ENCODE assay signal across 25 cellular contexts in genomic region chr5:107560377-107560776, GRCh38.
A peak's percentile ranks its signal among the peaks of the same experiment; 100 is the strongest.
DNase-seq lines count a peak whose midpoint lies in the region; ATAC-seq, FAIRE-seq and TF ChIP-seq lines count a peak whose summit lies in the region.
"Had no signal": no experiment of that assay in that cellular context is flagged by ENCODE, and none has a peak within 500 bp of the region (broad histone marks: within the 10 kb centered on the region; RNA-seq: fewer than 3 reads in every experiment).

No MANE protein-coding gene starts in this region.

- H4K91ac ChIP-seq in H1 (replicated peaks; ENCODE audit: insufficient read length, low read length): no peak overlapping the region

- no peak overlapping the region for H4K8ac ChIP-seq in H1 (ENCODE audit: extremely low read depth, insufficient read depth, low read length)

- H3K56ac ChIP-seq in H1 (replicated peaks; ENCODE audit: insufficient read length, low read depth, low read length): no peak overlapping the region

- H3K27ac ChIP-seq in A549: peak overlapping the region in 1 of 2 experiments; percentile 3; a peak in 1 of 6 replicates
- no peak overlapping the region for H3K27ac ChIP-seq in HEK293 (ENCODE audit: extremely low read depth, low read depth, low read length)
- H3K27ac ChIP-seq in H1 (ENCODE audit: low read depth, low read length): no peak overlapping the region
- H3K27ac ChIP-seq: 22Rv1, RWPE1 had no signal

- no peak overlapping the region for H3K4ac ChIP-seq in H1 (replicated peaks; ENCODE audit: insufficient read length, low read depth, low read length)

- peaks cover 0 to 8% of the 10 kb centered on the region in 2 experiments; a peak in 2 of 4 replicates for H3K79me2 ChIP-seq in H1 (ENCODE audit: control insufficient read depth in 1 of 2, insufficient read depth in 2 of 2, low read length in 2 of 2)

- no peaks in the 10 kb centered on the region for H3K9me3 Mint-ChIP-seq in stimulated activated naive CD8-positive, alpha-beta T cell treated with anti-CD3 and anti-CD28 coated beads, Interleukin-15, amount 100 ng/mL, for 72 hours
- H3K9me3 Mint-ChIP-seq in activated CD4-positive, alpha-beta memory T cell treated with anti-CD3 and anti-CD28 coated beads, Interleukin-2, amount 10 ng/mL, durations not matched to agents 7 days and 5 days: no peaks in the 10 kb centered on the region
- H3K9me3 Mint-ChIP-seq: T-cell had no signal

- no peaks in the 10 kb centered on the region for H3K23me2 ChIP-seq in H1 (ENCODE audit: low read depth, low read length)

- no peak overlapping the region for H2AK5ac ChIP-seq in H1 (ENCODE audit: low read depth, low read length)

- ATAC-seq in A549: no peak
- no peak for ATAC-seq in stimulated activated naive CD8-positive, alpha-beta T cell treated with anti-CD3 and anti-CD28 coated beads, Interleukin-15, amount 100 ng/mL, for 72 hours
- ATAC-seq: T-cell had no signal

- H3K36me3 ChIP-seq in HEK293 (ENCODE audit: control insufficient read depth in 2 of 2, insufficient read depth in 1 of 2, low read length in 2 of 2) (no peaks in the 10 kb centered on the region), H1 (ENCODE audit: control insufficient read depth in 2 of 4, insufficient read depth in 4 of 4, low read length in 3 of 4) (no peaks in the 10 kb centered on the region)
- H3K36me3 ChIP-seq: MG63 had no signal

- no peak overlapping the region for H3K9ac ChIP-seq in H1 (replicated peaks in 1 of 4; ENCODE audit: extremely low read depth in 1 of 4, low read depth in 3 of 4, low read length in 3 of 4)

- H2BK5ac ChIP-seq in H1 (ENCODE audit: low read depth, low read length): no peak overlapping the region

- H3K27me3 Mint-ChIP-seq in stimulated activated naive CD8-positive, alpha-beta T cell treated with anti-CD3 and anti-CD28 coated beads, Interleukin-15, amount 100 ng/mL, for 72 hours: peaks cover 13% of the 10 kb centered on the region
- H3K27me3 Mint-ChIP-seq in activated CD4-positive, alpha-beta memory T cell treated with anti-CD3 and anti-CD28 coated beads, Interleukin-2, amount 10 ng/mL, durations not matched to agents 7 days and 5 days: peaks cover 4% of the 10 kb centered on the region

- no peak overlapping the region for H3K4me3 ChIP-seq in A549
- H3K4me3 ChIP-seq in HEK293 (ENCODE audit: low read depth, low read length): no peak overlapping the region
- H3K4me3 ChIP-seq in H1 (ENCODE audit: extremely low read depth in 1 of 4, insufficient read depth in 2 of 4, low read depth in 3 of 4, low read length in 4 of 4): no peak overlapping the region
- H3K4me3 ChIP-seq: MG63 had no signal

- CTCF ChIA-PET in A549 (lab: Yijun Ruan, JAX) (interaction anchor here (1.0 kb wide), 1 partner anchor 12 kb away, joined by 3 read pairs; no protein-coding TSS in a partner anchor), HEK293 (lab: Yijun Ruan, JAX) (interaction anchor here (1.3 kb wide), 1 partner anchor 11 kb away, joined by 8 read pairs; no protein-coding TSS in a partner anchor), H1 (lab: Charles Lee; ENCODE audit: partially characterized antibody) (interaction anchor here (1.0 to 1.4 kb wide), 2 partner anchors 10 to 13 kb away, joined by 3 read pairs; no protein-coding TSS in a partner anchor)
- CTCF ChIA-PET in activated CD4-positive, alpha-beta memory T cell treated with anti-CD3 and anti-CD28 coated beads, Interleukin-2, amount 10 ng/mL, durations not matched to agents 7 days and 5 days (lab: Charles Lee): interaction anchor here (1.0 kb wide), 1 partner anchor 11 kb away, joined by 3 read pairs; no protein-coding TSS in a partner anchor

- no peaks in the 10 kb centered on the region for H4K20me1 ChIP-seq in H1 (replicated peaks in 1 of 2; ENCODE audit: control insufficient read depth in 1 of 2, insufficient read depth in 2 of 2, low read length in 2 of 2)

- H2AFZ ChIP-seq in H1 (ENCODE audit: low read length): no peak overlapping the region

- POLR2A ChIA-PET in A549 (lab: Yijun Ruan, JAX): no interaction called here
- POLR2A ChIA-PET in HEK293 (lab: Yijun Ruan, JAX): no interaction called here
- POLR2A ChIA-PET in H1 (lab: Charles Lee; ENCODE audit: partially characterized antibody): no interaction called here
- POLR2A ChIA-PET in activated CD4-positive, alpha-beta memory T cell treated with anti-CD3 and anti-CD28 coated beads, Interleukin-2, amount 10 ng/mL, durations not matched to agents 7 days and 5 days (lab: Charles Lee): no interaction called here

- H2BK12ac ChIP-seq in H1 (ENCODE audit: low read depth, low read length): no peak overlapping the region

- no peak overlapping the region for H3K23ac ChIP-seq in H1 (ENCODE audit: insufficient read length)

- TF ChIP-seq CTCF in A549 (IDR thresholded peaks at IDR 0.05) (no peak), HEK293 (tag by site-specific recombination; IDR thresholded peaks at IDR 0.05) (no peak), H1 (IDR thresholded peaks at IDR 0.05; ENCODE audit: control extremely low read depth in 1 of 3, insufficient read depth in 1 of 3, low read depth in 1 of 3, low read length in 3 of 3) (no peak)

- TF ChIP-seq RAD21 in A549 (conservative IDR thresholded peaks at IDR 0.05 in 1 of 2, IDR thresholded peaks at IDR 0.05 in 1 of 2) (no peak), H1 (IDR thresholded peaks at IDR 0.05 in 1 of 2, conservative IDR thresholded peaks at IDR 0.05 in 1 of 2; ENCODE audit: low read depth in 2 of 2, low read length in 2 of 2) (no peak)

- peaks cover 72% of the 10 kb centered on the region for H3K4me1 ChIP-seq in A549
- H3K4me1 ChIP-seq in HEK293 (ENCODE audit: control insufficient read depth, insufficient read depth, low read length): peaks cover 32% of the 10 kb centered on the region
- H3K4me1 ChIP-seq in H1 (replicated peaks in 1 of 4; ENCODE audit: control insufficient read depth in 3 of 4, insufficient read depth in 4 of 4, low read length in 3 of 4): peaks cover 0 to 15% (median 12%) of the 10 kb centered on the region in 4 experiments; a peak in 6 of 7 replicates

- no peak overlapping the region for H4K5ac ChIP-seq in H1 (ENCODE audit: insufficient read length, low read depth, low read length)

- no peaks in the 10 kb centered on the region for H3K36me3 Mint-ChIP-seq in activated CD4-positive, alpha-beta memory T cell treated with anti-CD3 and anti-CD28 coated beads, Interleukin-2, amount 10 ng/mL, durations not matched to agents 7 days and 5 days (ENCODE audit: low read depth)
- H3K36me3 Mint-ChIP-seq: T-cell had no signal

- H2BK20ac ChIP-seq in H1 (ENCODE audit: low read length): no peak overlapping the region

- H2BK120ac ChIP-seq in H1 (replicated peaks; ENCODE audit: low read depth, low read length): no peak overlapping the region

- FAIRE-seq in A549 (lab: Jason Lieb, UNC) (peak; percentile 54), H1 (lab: Jason Lieb, UNC) (no peak)
- FAIRE-seq: HTR-8/SVneo had no signal

- no peak for TF ChIP-seq POLR2A in A549 (IDR thresholded peaks at IDR 0.05; ENCODE audit: low read length)
- TF ChIP-seq POLR2A in H1 (IDR thresholded peaks at IDR 0.05; ENCODE audit: control extremely low read depth in 1 of 2, low read depth in 2 of 2, low read length in 2 of 2): no peak

- TF ChIP-seq EP300 in A549 (IDR thresholded peaks at IDR 0.05): no peak
- TF ChIP-seq EP300 in H1 (IDR thresholded peaks at IDR 0.05; ENCODE audit: borderline replicate concordance in 1 of 2, low read depth in 2 of 2, low read length in 2 of 2): no peak

- no peaks in the 10 kb centered on the region for H3K4me1 Mint-ChIP-seq in stimulated activated naive CD8-positive, alpha-beta T cell treated with anti-CD3 and anti-CD28 coated beads, Interleukin-15, amount 100 ng/mL, for 72 hours
- no peaks in the 10 kb centered on the region for H3K4me1 Mint-ChIP-seq in activated CD4-positive, alpha-beta memory T cell treated with anti-CD3 and anti-CD28 coated beads, Interleukin-2, amount 10 ng/mL, durations not matched to agents 7 days and 5 days
- H3K4me1 Mint-ChIP-seq: T-cell had no signal

- H3K4me3 Mint-ChIP-seq in stimulated activated naive CD8-positive, alpha-beta T cell treated with anti-CD3 and anti-CD28 coated beads, Interleukin-15, amount 100 ng/mL, for 72 hours: no peak overlapping the region
- no peak overlapping the region for H3K4me3 Mint-ChIP-seq in activated CD4-positive, alpha-beta memory T cell treated with anti-CD3 and anti-CD28 coated beads, Interleukin-2, amount 10 ng/mL, durations not matched to agents 7 days and 5 days
- H3K4me3 Mint-ChIP-seq: T-cell had no signal

- H3K27ac Mint-ChIP-seq in stimulated activated naive CD8-positive, alpha-beta T cell treated with anti-CD3 and anti-CD28 coated beads, Interleukin-15, amount 100 ng/mL, for 72 hours: no peak overlapping the region
- no peak overlapping the region for H3K27ac Mint-ChIP-seq in activated CD4-positive, alpha-beta memory T cell treated with anti-CD3 and anti-CD28 coated beads, Interleukin-2, amount 10 ng/mL, durations not matched to agents 7 days and 5 days
- H3K27ac Mint-ChIP-seq: T-cell had no signal

- H3K79me1 ChIP-seq in H1 (ENCODE audit: low read depth, low read length): no peaks in the 10 kb centered on the region

- H2BK15ac ChIP-seq in H1 (ENCODE audit: low read length): peak overlapping the region; percentile 26; the same call in 1 of the 2 replicates

- H3K9me3 ChIP-seq in A549 (no peaks in the 10 kb centered on the region), HEK293 (ENCODE audit: control insufficient read depth, insufficient read depth, low read depth, low read length) (no peaks in the 10 kb centered on the region; the same call in 1 of the 2 replicates), H1 (ENCODE audit: insufficient read depth in 2 of 2, low read depth in 1 of 2, low read length in 1 of 2) (no peaks in the 10 kb centered on the region)
- H3K9me3 ChIP-seq: MG63 had no signal

- 79% methylated on average over 6 of the region's 6 CpGs for WGBS in A549 (ENCODE audit: missing lambda C conversion rate)
- WGBS in H1 (ENCODE audit: extremely low coverage in 1 of 2, insufficient coverage in 1 of 2, insufficient read length in 1 of 2, insufficient replicate concordance in 2 of 2, low coverage in 1 of 2, low lambda C conversion rate in 2 of 2, missing lambda C conversion rate in 1 of 2), 2 experiments: 91% methylated on average over 6 of the region's 6 CpGs; no CpG with 5 or more reads in 1 of the 2 experiments

- H3K4me2 ChIP-seq in A549: no peak overlapping the region
- H3K4me2 ChIP-seq in H1 (ENCODE audit: insufficient read depth in 1 of 2, low read depth in 2 of 2, low read length in 2 of 2): no peak overlapping the region

- H3K18ac ChIP-seq in H1 (ENCODE audit: extremely low read depth, low read length): no peak overlapping the region

- H3K14ac ChIP-seq in H1 (ENCODE audit: insufficient read length): no peak overlapping the region

- no peak for DNase-seq in A549 (ENCODE audit: low read depth in 1 of 2, low spot score in 1 of 2)
- peak; percentile 57 for DNase-seq in MV-4-11 (lab: John Stamatoyannopoulos, UW)
- DNase-seq in H1 (ENCODE audit: low read depth in 1 of 2, low spot score in 2 of 2): no peak
- no peak for DNase-seq in putamen (ENCODE audit: low spot score)
- DNase-seq in stimulated activated naive CD8-positive, alpha-beta T cell treated with anti-CD3 and anti-CD28 coated beads, Interleukin-15, amount 100 ng/mL, for 72 hours: no peak
- DNase-seq in NCI-H345 treated with DMSO at 0.1 percent for 48 hours (lab: John Stamatoyannopoulos, UW; ENCODE audit: unreplicated experiment): no peak
- DNase-seq in activated CD4-positive, alpha-beta memory T cell treated with anti-CD3 and anti-CD28 coated beads, Interleukin-2, amount 10 ng/mL, durations not matched to agents 7 days and 5 days: no peak
- DNase-seq: ACHN, DMS153, DND-41, KBM-7, MG63, NCI-H1092 treated with DMSO at 0.1 percent for 48 hours, NCI-H1436, NCI-H187 treated with DMSO at 0.1 percent for 48 hours, NCI-H2107, NCI-H446, NCI-H524 treated with DMSO at 0.1 percent for 48 hours, NCI-H774, SHP77, T-cell had no signal

- no peaks in the 10 kb centered on the region for H3K27me3 ChIP-seq in H1 (replicated peaks in 1 of 4; ENCODE audit: control insufficient read depth in 3 of 4, extremely low read depth in 1 of 4, insufficient read depth in 3 of 4, low read length in 3 of 4)
- H3K27me3 ChIP-seq: MG63 had no signal
